In genomic region chr10:133377818-133378250, GRCh38 we compare ENCODE assay signal across 5 cellular contexts. TPM values are rescaled to one million over a fixed set of nuclear protein-coding genes. Genes with fewer than 3 reads are reported as not detected.
A peak's percentile ranks its signal among the peaks of the same experiment; 100 is the strongest.
DNase-seq lines count a peak whose midpoint lies in the region; ATAC-seq and TF ChIP-seq lines count a peak whose summit lies in the region.

No MANE protein-coding gene starts in this region.

- intact Hi-C loops in heart left ventricle (cut with DNase I) = loop anchor here in 1 of 10 donors (5.0 kb wide), 1 partner anchor 71 kb away; the partner anchor contains the start of genes TUBGCP2 and ZNF511

- DNase-seq in SK-N-MC (ENCODE audit: low read depth, low spot score) (no peak), heart left ventricle (no peak), suprapubic skin (ENCODE audit: low spot score in 2 of 2) (no peak), hippocampal formation (lab: John Stamatoyannopoulos, UW) (no peak), C1 segment of cervical spinal cord (lab: John Stamatoyannopoulos, UW) (no peak)

- H3K36me3 ChIP-seq in SK-N-MC (ENCODE audit: insufficient read depth, low read length) (no peaks in the 10 kb centered on the region), heart left ventricle (no peaks in the 10 kb centered on the region), suprapubic skin (no peaks in the 10 kb centered on the region)

- 21 to 30% (median 25%) methylated on average over 8 to 20 of the region's 20 CpGs for WGBS in heart left ventricle, 4 donors
- 50% methylated on average over 4 of the region's 20 CpGs for WGBS in suprapubic skin

- ATAC-seq in heart left ventricle = peak in 1 of 4 donors; percentile 3

- H3K9ac ChIP-seq in SK-N-MC (ENCODE audit: insufficient read length) = no peak overlapping the region

- H3K9me3 ChIP-seq in SK-N-MC (ENCODE audit: low read depth, low read length) (no peaks in the 10 kb centered on the region), heart left ventricle (no peaks in the 10 kb centered on the region), suprapubic skin (no peaks in the 10 kb centered on the region)

- no peak for TF ChIP-seq POLR2A in heart left ventricle (IDR thresholded peaks at IDR 0.05)
- TF ChIP-seq POLR2A in suprapubic skin (IDR thresholded peaks at IDR 0.05) = no peak

- H3K4me1 ChIP-seq in heart left ventricle (peaks cover 0 to 33% (median 19%) of the 10 kb centered on the region in 12 donors), suprapubic skin (peaks cover 26% of the 10 kb centered on the region)

- no peak for TF ChIP-seq CTCF in heart left ventricle (IDR thresholded peaks at IDR 0.05)
- TF ChIP-seq CTCF in suprapubic skin (IDR thresholded peaks at IDR 0.05) = no peak

- no peak for TF ChIP-seq EP300 in suprapubic skin (IDR thresholded peaks at IDR 0.05)

- H3K4me3 ChIP-seq in SK-N-MC (peak overlapping the region; percentile 79), heart left ventricle (peak overlapping the region; percentile 45 to 99 (median 87)), suprapubic skin (peak overlapping the region; percentile 92)

- H3K27ac ChIP-seq in SK-N-MC (no peak overlapping the region), heart left ventricle (peak overlapping the region; percentile 54 to 88 (median 81)), suprapubic skin (peak overlapping the region; percentile 82)

- H3K27me3 ChIP-seq in heart left ventricle = no peaks in the 10 kb centered on the region
- H3K27me3 ChIP-seq in suprapubic skin = no peaks in the 10 kb centered on the region

RNA-seq across cellular contexts. Expression of gene PAOX, which starts 1.2 kb away (rescaled TPM):
- total RNA-seq in heart left ventricle = 1 to 10 TPM; 2.1 to 7.3 (median 3.4) TPM
- polyA plus RNA-seq in heart left ventricle = 1 to 10 TPM; 2.9 to 4.7 TPM
- total RNA-seq in suprapubic skin = 10 to 100 TPM in 2 of 4 donors, 1 to 10 TPM in 2; 7.8 to 23.4 (median 14.3) TPM

RNA-seq across cellular contexts. Expression of gene ECHS1, which starts 4.7 kb away (rescaled TPM):
- 100 to 1,000 TPM; 148 to 303 (median 201) TPM for total RNA-seq in heart left ventricle
- polyA plus RNA-seq in heart left ventricle = 100 to 1,000 TPM; 132 to 217 TPM
- total RNA-seq in suprapubic skin = 10 to 100 TPM; 44.2 to 64.9 (median 54.7) TPM

RNA-seq across cellular contexts. Expression of gene MTG1, which starts 16.1 kb away (rescaled TPM):
- 10 to 100 TPM; 11.6 to 29.5 (median 18.1) TPM for total RNA-seq in heart left ventricle
- polyA plus RNA-seq in heart left ventricle = 10 to 100 TPM; 24.8 to 34.2 TPM
- 10 to 100 TPM; 20.5 to 79.7 (median 36.0) TPM for total RNA-seq in suprapubic skin

RNA-seq across cellular contexts. Expression of gene FUOM, which starts 20.0 kb away (rescaled TPM):
- total RNA-seq in heart left ventricle (10 to 100 TPM in 2 of 9 donors, 1 to 10 TPM in 7; 4.3 to 24.1 (median 8.0) TPM), suprapubic skin (10 to 100 TPM in 3 of 4 donors, 1 to 10 TPM in 1; 7.8 to 13.8 (median 11.7) TPM)
- 10 to 100 TPM in 1 of 2 donors, 1 to 10 TPM in 1; 8.6 to 16.0 TPM for polyA plus RNA-seq in heart left ventricle

RNA-seq across cellular contexts. Expression of gene PRAP1, which starts 30.7 kb away (rescaled TPM):
- total RNA-seq in heart left ventricle (not detected), suprapubic skin (1 to 10 TPM in 1 of 4 donors, not detected in 3; 2.2 TPM)
- not detected for polyA plus RNA-seq in heart left ventricle
